11 cellular contexts compared by ENCODE assay signal in genomic region chr10:46555713-46556514, GRCh38. TPM values are rescaled to one million over a fixed set of nuclear protein-coding genes. Genes with fewer than 3 reads are reported as not detected.
DNase-seq lines count a peak whose midpoint lies in the region; ATAC-seq and TF ChIP-seq lines count a peak whose summit lies in the region.
"Had no signal": no experiment of that assay in that cellular context is flagged by ENCODE, and none has a peak within 500 bp of the region (broad histone marks: within the 10 kb centered on the region; RNA-seq: fewer than 3 reads in every experiment).

No MANE protein-coding gene starts in this region.

- H3K4me3 Mint-ChIP-seq in activated naive CD4-positive, alpha-beta T cell treated with anti-CD3 and anti-CD28 coated beads, Interleukin-2, amount 50 U/mL, for 24 hours: peak overlapping the region; percentile 30

- H3K9me3 ChIP-seq in ES-I3 (ENCODE audit: control insufficient read depth, insufficient read depth, low read length): no peaks in the 10 kb centered on the region
- no peaks in the 10 kb centered on the region for H3K9me3 ChIP-seq in hepatocyte (ENCODE audit: low read depth)

- peak overlapping the region; percentile 47 for H3K27ac ChIP-seq in hepatocyte

- H3K9ac ChIP-seq in ES-I3 (ENCODE audit: low read depth, low read length): peak overlapping the region; percentile 77

- H3K27me3 ChIP-seq in hepatocyte: peaks cover 13% of the 10 kb centered on the region

- H3K79me2 ChIP-seq in hepatocyte: no peaks in the 10 kb centered on the region

- H3K4me3 ChIP-seq in hepatocyte (peak overlapping the region; percentile 76), foreskin fibroblast (ENCODE audit: low read depth in 1 of 2, low read length in 2 of 2) (no peak overlapping the region)
- H3K4me3 ChIP-seq: GM12878 had no signal

- peaks cover 11% of the 10 kb centered on the region for H3K27me3 Mint-ChIP-seq in activated naive CD4-positive, alpha-beta T cell treated with anti-CD3 and anti-CD28 coated beads, Interleukin-2, amount 50 U/mL, for 24 hours

- H3K4me2 ChIP-seq in hepatocyte: peak overlapping the region; percentile 99

- H2AFZ ChIP-seq in hepatocyte: peak overlapping the region; percentile 88

- 19% methylated on average over 34 of the region's 47 CpGs for WGBS in hepatocyte (ENCODE audit: low lambda C conversion rate, missing lambda C conversion rate)

- no peak for TF ChIP-seq CTCF in hepatocyte (IDR thresholded peaks at IDR 0.05; ENCODE audit: poor library complexity)
- no peak for TF ChIP-seq CTCF in foreskin fibroblast (IDR thresholded peaks at IDR 0.05; ENCODE audit: low read depth, low read length)

- H3K9me2 ChIP-seq in hepatocyte (replicated peaks; ENCODE audit: insufficient read depth): no peaks in the 10 kb centered on the region

- H3K9me3 Mint-ChIP-seq in activated naive CD4-positive, alpha-beta T cell treated with anti-CD3 and anti-CD28 coated beads, Interleukin-2, amount 50 U/mL, for 24 hours: no peaks in the 10 kb centered on the region

- no peak for ATAC-seq in GM19023 (IDR thresholded peaks at IDR 0.05; ENCODE audit: unreplicated experiment)
- ATAC-seq: GM12878 had no signal

- no peaks in the 10 kb centered on the region for H3K36me3 Mint-ChIP-seq in activated naive CD4-positive, alpha-beta T cell treated with anti-CD3 and anti-CD28 coated beads, Interleukin-2, amount 50 U/mL, for 24 hours

- DNase-seq in hepatocyte (ENCODE audit: low spot score) (peak; percentile 73), retina (peak; percentile 83), COR-L47 (lab: John Stamatoyannopoulos, UW) (no peak), foreskin fibroblast (no peak), NCI-H446 treated with DMSO at 0.1 percent for 48 hours (lab: John Stamatoyannopoulos, UW) (no peak)
- DNase-seq: stimulated activated naive CD4-positive, alpha-beta T cell had no signal

- H3K36me3 ChIP-seq in ES-I3 (ENCODE audit: insufficient read depth, low read length) (no peaks in the 10 kb centered on the region), hepatocyte (replicated peaks; ENCODE audit: insufficient read depth, low read depth) (no peaks in the 10 kb centered on the region)

- peaks cover 6% of the 10 kb centered on the region for H3K4me1 ChIP-seq in ES-I3 (ENCODE audit: insufficient read depth, low read length)
- peaks cover 13% of the 10 kb centered on the region for H3K4me1 ChIP-seq in hepatocyte (ENCODE audit: insufficient read depth)

- H3K4me1 Mint-ChIP-seq in activated naive CD4-positive, alpha-beta T cell treated with anti-CD3 and anti-CD28 coated beads, Interleukin-2, amount 50 U/mL, for 24 hours: peaks cover 9% of the 10 kb centered on the region

- H4K20me1 ChIP-seq in hepatocyte (ENCODE audit: insufficient read depth, poor library complexity, severe bottlenecking): no peaks in the 10 kb centered on the region

- H3K27ac Mint-ChIP-seq in activated naive CD4-positive, alpha-beta T cell treated with anti-CD3 and anti-CD28 coated beads, Interleukin-2, amount 50 U/mL, for 24 hours: no peak overlapping the region

RNA-seq across cellular contexts. Expression of gene GPRIN2, which starts 0.5 kb away (rescaled TPM):
- 13.0 and 23.4 TPM in 2 replicates for total RNA-seq in hepatocyte
- 13.7 and 15.0 TPM in 2 replicates for polyA plus RNA-seq in hepatocyte
- total RNA-seq: fibroblast of lung had no signal
- polyA plus RNA-seq: fibroblast of lung, GM12878 had no signal

RNA-seq across cellular contexts. Expression of gene SYT15, which starts 23.0 kb away (rescaled TPM):
- 0.24 and 2.9 TPM in 2 replicates for total RNA-seq in hepatocyte
- 1.1 and 1.2 TPM in 2 replicates for polyA plus RNA-seq in hepatocyte

Comparison
In these comparisons a context has a peak if more than half of its experiments do, and no peak if none do; other contexts are left out.
1. DNase-seq: peak in hepatocyte (single experiment) and retina (single experiment); none in COR-L47 (single experiment), foreskin fibroblast (0 of 2) and NCI-H446 treated with DMSO at 0.1 percent for 48 hours (single experiment).